14 cellular contexts compared by ENCODE assay signal in the genomic region with DNA sequence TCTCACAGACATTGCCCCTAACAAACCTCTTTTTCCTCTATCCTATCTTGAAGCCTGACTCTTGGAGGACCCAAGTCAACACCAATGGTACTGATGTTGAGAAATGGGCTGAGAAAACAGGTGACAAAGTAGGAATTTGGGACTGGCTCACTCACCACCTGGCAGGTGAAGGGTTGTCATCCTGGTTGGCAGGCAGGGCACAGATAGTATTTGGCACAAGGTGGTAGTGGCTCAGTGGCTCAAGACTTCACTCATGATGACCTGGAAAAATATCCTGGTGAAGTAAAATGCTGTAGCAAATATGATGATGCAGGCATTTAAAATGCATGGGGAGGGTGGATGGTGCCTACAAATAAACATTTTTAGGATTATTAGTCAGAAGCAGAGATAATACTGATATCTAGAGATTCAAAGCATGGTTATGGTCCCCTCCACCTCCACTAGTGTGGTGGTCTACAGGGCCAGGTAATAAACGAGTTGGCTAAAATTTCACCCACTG. TPM values are rescaled to one million over a fixed set of nuclear protein-coding genes. Genes with fewer than 3 reads are reported as not detected.
DNase-seq lines count a peak whose midpoint lies in the region; ATAC-seq and TF ChIP-seq lines count a peak whose summit lies in the region.
"Had no signal": no experiment of that assay in that cellular context is flagged by ENCODE, and none has a peak within 500 bp of the region (broad histone marks: within the 10 kb centered on the region; RNA-seq: fewer than 3 reads in every experiment).

No MANE protein-coding gene starts in this region.

- H3K27me3 ChIP-seq in adrenal gland (no peaks in the 10 kb centered on the region), mesenchymal stem cell (ENCODE audit: control insufficient read depth in 1 of 2, insufficient read depth in 1 of 2, low read length in 2 of 2) (no peaks in the 10 kb centered on the region), left ventricle myocardium inferior (ENCODE audit: low read depth) (no peaks in the 10 kb centered on the region), aorta (ENCODE audit: control insufficient read depth in 1 of 2, insufficient read depth in 2 of 2, low read length in 1 of 2) (no peaks in the 10 kb centered on the region)
- H3K27me3 ChIP-seq: BLaER1 treated with 17β-estradiol and CSF1 and Interleukin-3, amounts not matched to agents 10 nM and 100 nM had no signal

- ATAC-seq in aorta (ENCODE audit: low FRiP score): no peak

- H3K9me3 Mint-ChIP-seq in activated CD4-positive, alpha-beta T cell treated with anti-CD3 and anti-CD28 coated beads, Interleukin-2, amount 10 ng/mL, durations not matched to agents 24 days and 14 days: no peaks in the 10 kb centered on the region

- no peak overlapping the region for H3K4ac ChIP-seq in mesenchymal stem cell (ENCODE audit: low read depth in 1 of 2, low read length in 2 of 2)

- no peaks in the 10 kb centered on the region for H3K27me3 Mint-ChIP-seq in activated CD4-positive, alpha-beta T cell treated with anti-CD3 and anti-CD28 coated beads, Interleukin-2, amount 10 ng/mL, durations not matched to agents 24 days and 14 days

- peak overlapping the region; percentile 83 for H2AK5ac ChIP-seq in mesenchymal stem cell (ENCODE audit: low read length, severe bottlenecking)

- H3K4me3 ChIP-seq in adrenal gland: peak overlapping the region in 1 of 4 donors; percentile 23
- H3K4me3 ChIP-seq in mesenchymal stem cell (ENCODE audit: insufficient read depth in 1 of 2, low read depth in 1 of 2, low read length in 2 of 2): no peak overlapping the region
- H3K4me3 ChIP-seq in left ventricle myocardium inferior: no peak overlapping the region
- H3K4me3 ChIP-seq in aorta (ENCODE audit: low read length in 2 of 2): no peak overlapping the region
- H3K4me3 ChIP-seq: BLaER1 treated with 17β-estradiol and CSF1 and Interleukin-3, amounts not matched to agents 10 nM and 100 nM had no signal

- H3K36me3 ChIP-seq in adrenal gland (replicated peaks in 1 of 2) (no peaks in the 10 kb centered on the region), mesenchymal stem cell (ENCODE audit: control insufficient read depth in 1 of 2, insufficient read depth in 2 of 2, low read depth in 1 of 2, low read length in 2 of 2) (no peaks in the 10 kb centered on the region), left ventricle myocardium inferior (no peaks in the 10 kb centered on the region), aorta (ENCODE audit: control insufficient read depth in 1 of 2, insufficient read depth in 2 of 2, low read length in 1 of 2) (no peaks in the 10 kb centered on the region)
- H3K36me3 ChIP-seq: BLaER1 treated with 17β-estradiol and CSF1 and Interleukin-3, amounts not matched to agents 10 nM and 100 nM had no signal

- H3K4me3 Mint-ChIP-seq in activated CD4-positive, alpha-beta T cell treated with anti-CD3 and anti-CD28 coated beads, Interleukin-2, amount 10 ng/mL, durations not matched to agents 24 days and 14 days: no peak overlapping the region

- no peaks in the 10 kb centered on the region for H3K79me1 ChIP-seq in mesenchymal stem cell (replicated peaks; ENCODE audit: low read length, poor library complexity, severe bottlenecking)

- H3K27ac Mint-ChIP-seq in activated CD4-positive, alpha-beta T cell treated with anti-CD3 and anti-CD28 coated beads, Interleukin-2, amount 10 ng/mL, durations not matched to agents 24 days and 14 days: peak overlapping the region; percentile 54

- no peak overlapping the region for H2BK5ac ChIP-seq in mesenchymal stem cell (ENCODE audit: low read depth, low read length, poor library complexity, severe bottlenecking)

- in situ Hi-C loops in G401 (cut with HindIII; ENCODE audit: low sequenced_read_pairs): no loop called here

- peaks cover 33% of the 10 kb centered on the region for H3K4me1 Mint-ChIP-seq in activated CD4-positive, alpha-beta T cell treated with anti-CD3 and anti-CD28 coated beads, Interleukin-2, amount 10 ng/mL, durations not matched to agents 24 days and 14 days

- no peak overlapping the region for H3K18ac ChIP-seq in mesenchymal stem cell (ENCODE audit: low read depth in 1 of 2, low read length in 2 of 2)

- H3K4me1 ChIP-seq in adrenal gland (replicated peaks in 1 of 2) (peaks cover 51 to 68% of the 10 kb centered on the region in 2 donors), mesenchymal stem cell (ENCODE audit: control insufficient read depth, insufficient read depth, low read depth, low read length) (peaks cover 7% of the 10 kb centered on the region), left ventricle myocardium inferior (peaks cover 8% of the 10 kb centered on the region), aorta (ENCODE audit: control insufficient read depth in 1 of 2, insufficient read depth in 2 of 2, low read length in 2 of 2) (peaks cover 4 to 8% of the 10 kb centered on the region in 2 donors)

- no peak overlapping the region for H3K9ac ChIP-seq in mesenchymal stem cell (ENCODE audit: low read length)
- H3K9ac ChIP-seq: BLaER1 treated with 17β-estradiol and CSF1 and Interleukin-3, amounts not matched to agents 10 nM and 100 nM had no signal

- H3K27ac ChIP-seq in adrenal gland (peak overlapping the region; percentile 66 to 89 (median 73)), mesenchymal stem cell (ENCODE audit: low read length, poor library complexity, severe bottlenecking) (no peak overlapping the region), left ventricle myocardium inferior (replicated peaks) (no peak overlapping the region), aorta (ENCODE audit: low read depth in 1 of 2, low read length in 2 of 2) (no peak overlapping the region)
- H3K27ac ChIP-seq: BLaER1 treated with 17β-estradiol and CSF1 and Interleukin-3, amounts not matched to agents 10 nM and 100 nM had no signal

- no peak overlapping the region for H3K14ac ChIP-seq in mesenchymal stem cell (ENCODE audit: low read length in 2 of 2)

- H3K9me3 ChIP-seq in adrenal gland (replicated peaks in 1 of 3): no peaks in the 10 kb centered on the region
- no peaks in the 10 kb centered on the region for H3K9me3 ChIP-seq in mesenchymal stem cell (ENCODE audit: control insufficient read depth, low read length)
- no peaks in the 10 kb centered on the region for H3K9me3 ChIP-seq in left ventricle myocardium inferior (replicated peaks)
- no peaks in the 10 kb centered on the region for H3K9me3 ChIP-seq in aorta (ENCODE audit: control insufficient read depth, low read length)
- H3K9me3 ChIP-seq: BLaER1 treated with 17β-estradiol and CSF1 and Interleukin-3, amounts not matched to agents 10 nM and 100 nM had no signal

- 90 to 100% (median 95%) methylated on average over 1 of the region's 1 CpG for WGBS in adrenal gland, 4 donors
- 90% methylated on average over 1 of the region's 1 CpG for WGBS in mesenchymal stem cell
- WGBS in aorta, 2 donors: 97 to 100% methylated on average over 1 of the region's 1 CpG

- no peak for DNase-seq in activated CD4-positive, alpha-beta T cell treated with anti-CD3 and anti-CD28 coated beads, Interleukin-2, amount 10 ng/mL, durations not matched to agents 24 days and 14 days
- DNase-seq in activated CD4-positive, alpha-beta T cell treated with anti-CD3 and anti-CD28 coated beads, Interleukin-2, amount 50 U/mL, for 1 hour: no peak
- DNase-seq in G401 (ENCODE audit: low spot score) (peak; percentile 78), adrenal gland (no peak), mesenchymal stem cell (no peak), left ventricle myocardium inferior (no peak), aorta (no peak)
- no peak for DNase-seq in effector CD8-positive, alpha-beta T cell (lab: John Stamatoyannopoulos, UW)
- DNase-seq: 8988T, H7, NCI-H1436, NCI-H2029 treated with DMSO at 0.1 percent for 48 hours, NCI-H510A treated with DMSO at 0.1 percent for 48 hours had no signal

- no peak overlapping the region for H4K8ac ChIP-seq in mesenchymal stem cell (ENCODE audit: low read length)

- peaks cover 2% of the 10 kb centered on the region for H3K36me3 Mint-ChIP-seq in activated CD4-positive, alpha-beta T cell treated with anti-CD3 and anti-CD28 coated beads, Interleukin-2, amount 10 ng/mL, durations not matched to agents 24 days and 14 days (ENCODE audit: low read depth)

- no peak overlapping the region for H3K23ac ChIP-seq in mesenchymal stem cell (ENCODE audit: low read length in 2 of 2)

- H2BK15ac ChIP-seq in mesenchymal stem cell (ENCODE audit: low read depth, poor library complexity, severe bottlenecking): no peak overlapping the region

- TF ChIP-seq CTCF in adrenal gland (IDR thresholded peaks at IDR 0.05) (no peak), left ventricle myocardium inferior (IDR thresholded peaks at IDR 0.05; ENCODE audit: borderline replicate concordance) (no peak)

- no peak for TF ChIP-seq POLR2A in adrenal gland (IDR thresholded peaks at IDR 0.05)

- no peak overlapping the region for H2BK120ac ChIP-seq in mesenchymal stem cell (ENCODE audit: low read depth, low read length)

- H2AFZ ChIP-seq in mesenchymal stem cell (ENCODE audit: low read depth, low read length): no peak overlapping the region

- no peak overlapping the region for H2BK12ac ChIP-seq in mesenchymal stem cell (ENCODE audit: low read length in 2 of 2)

- intact Hi-C loops in activated CD4-positive, alpha-beta T cell treated with anti-CD3 and anti-CD28 coated beads, Interleukin-2, amount 10 ng/mL, durations not matched to agents 24 days and 14 days (cut with micrococcal nuclease): no loop called here
- intact Hi-C loops in adrenal gland (cut with DNase I) (no loop called here), left ventricle myocardium inferior (cut with micrococcal nuclease) (no loop called here), aorta (cut with DNase I) (no loop called here)

- no peak overlapping the region for H4K91ac ChIP-seq in mesenchymal stem cell (ENCODE audit: low read length)

- H3K4me2 ChIP-seq in mesenchymal stem cell (ENCODE audit: low read length, poor library complexity, severe bottlenecking): no peak overlapping the region
- H3K4me2 ChIP-seq: BLaER1 treated with 17β-estradiol and CSF1 and Interleukin-3, amounts not matched to agents 10 nM and 100 nM had no signal

RNA-seq across cellular contexts. Expression of gene GLS, which starts 38.0 kb away (rescaled TPM):
- total RNA-seq in activated CD4-positive, alpha-beta T cell treated with anti-CD3 and anti-CD28 coated beads, Interleukin-2, amount 10 ng/mL, durations not matched to agents 24 days and 14 days: 256 and 266 TPM in 2 replicates
- 33.1 and 36.6 TPM in 2 replicates for total RNA-seq in G401 (2014; rRNA removed; shearing (Covaris generic))
- total RNA-seq in adrenal gland: 100 to 1,000 TPM; 103 to 527 (median 308) TPM
- polyA plus RNA-seq in adrenal gland: 10 to 100 TPM; 55.3 to 92.2 (median 80.6) TPM
- polyA plus RNA-seq in mesenchymal stem cell (2013, experiment 1 of 2): 33.6 TPM
- polyA plus RNA-seq in mesenchymal stem cell (2013, experiment 2 of 2): 34.7 TPM
- total RNA-seq in left ventricle myocardium inferior: 48.4 TPM
- total RNA-seq in aorta: 100 to 1,000 TPM; 344 to 425 TPM
- polyA plus RNA-seq in aorta: 100 to 1,000 TPM in 1 of 2 donors, 10 to 100 TPM in 1; 59.4 to 109 TPM

Comparison
In these comparisons a context has a peak if more than half of its experiments do, and no peak if none do; other contexts are left out.
1. H3K27ac ChIP-seq: peak in adrenal gland (5 of 5); none in mesenchymal stem cell (single experiment), left ventricle myocardium inferior (single experiment) and aorta (0 of 2).